Comparison of ENCODE assay signal across 26 cellular contexts in the genomic region with DNA sequence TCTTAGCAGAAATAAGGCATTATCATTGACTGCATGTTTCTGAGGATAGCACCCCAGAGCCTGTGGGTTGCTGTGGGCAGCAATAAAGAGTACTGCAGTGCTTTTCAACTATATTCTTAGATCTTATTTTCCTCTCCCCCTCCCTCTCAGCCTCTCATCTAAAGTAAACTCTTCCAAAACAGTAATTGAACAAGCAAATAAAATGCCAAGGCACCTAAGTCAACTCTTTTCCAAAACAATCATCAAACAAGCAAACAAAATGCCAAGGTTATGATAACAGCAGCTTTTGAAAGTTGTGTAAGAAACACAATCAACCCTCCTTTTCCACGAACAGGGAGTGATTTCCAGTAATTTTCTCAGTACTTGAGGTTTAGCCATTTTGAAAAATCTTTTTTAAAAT.
"Had no signal": no experiment of that assay in that cellular context is flagged by ENCODE, and none has a peak within 500 bp of the region (broad histone marks: within the 10 kb centered on the region; RNA-seq: fewer than 3 reads in every experiment).

No MANE protein-coding gene starts in this region.

- H3K27ac Mint-ChIP-seq: activated CD4-positive, alpha-beta T cell treated with anti-CD3 and anti-CD28 coated beads, Interleukin-2, amount 10 ng/mL, durations not matched to agents 24 days and 14 days; activated CD8-positive, alpha-beta memory T cell treated with anti-CD3 and anti-CD28 coated beads, Interleukin-2, amount 10 ng/mL, durations not matched to agents 7 days and 5 days; activated naive CD4-positive, alpha-beta T cell treated with anti-CD3 and anti-CD28 coated beads, Interleukin-2, amount 50 U/mL, for 24 hours; activated naive CD8-positive, alpha-beta T cell treated with anti-CD3 and anti-CD28 coated beads, Interleukin-2, amount 50 U/mL, for 24 hours; activated T-cell treated with anti-CD3 and anti-CD28 coated beads, Interleukin-2, amount 50 U/mL, for 24 hours; activated T-helper 1 cell treated with anti-CD3 and anti-CD28 coated beads, Interleukin-12 subunit alpha, Interleukin-12 subunit beta, Interleukin-2, Interleukin-4 antibody, amounts not matched to agents 30 ng/mL and 10 ng/mL and 1 ng/mL, durations not matched to agents 14 hours and 24 hours and 36 hours; brain; T-helper 1 cell treated with Interleukin-12 subunit alpha and Interleukin-12 subunit beta and Interleukin-4 antibody, amounts not matched to agents 30 μg/mL and 1 μg/mL, for 36 hours; WTC11 had no signal

- H3K27me3 Mint-ChIP-seq: activated CD4-positive, alpha-beta T cell treated with anti-CD3 and anti-CD28 coated beads, Interleukin-2, amount 10 ng/mL, durations not matched to agents 24 days and 14 days; activated CD8-positive, alpha-beta memory T cell treated with anti-CD3 and anti-CD28 coated beads, Interleukin-2, amount 10 ng/mL, durations not matched to agents 7 days and 5 days; activated naive CD4-positive, alpha-beta T cell treated with anti-CD3 and anti-CD28 coated beads, Interleukin-2, amount 50 U/mL, for 24 hours; activated naive CD8-positive, alpha-beta T cell treated with anti-CD3 and anti-CD28 coated beads, Interleukin-2, amount 50 U/mL, for 24 hours; activated T-cell treated with anti-CD3 and anti-CD28 coated beads, Interleukin-2, amount 50 U/mL, for 24 hours; brain had no signal

- H3K4me1 ChIP-seq: ascending aorta had no signal

- H3K36me3 ChIP-seq: ascending aorta had no signal

- ATAC-seq: activated CD8-positive, alpha-beta memory T cell treated with anti-CD3 and anti-CD28 coated beads, Interleukin-2, amount 10 ng/mL, durations not matched to agents 7 days and 5 days; activated naive CD8-positive, alpha-beta T cell treated with anti-CD3 and anti-CD28 coated beads, Interleukin-2, amount 50 U/mL, for 24 hours; PC-3; WTC11 had no signal

- H3K4me3 ChIP-seq: ascending aorta had no signal

- H3K27ac ChIP-seq: ascending aorta had no signal

- H3K4me1 Mint-ChIP-seq: activated CD4-positive, alpha-beta T cell treated with anti-CD3 and anti-CD28 coated beads, Interleukin-2, amount 10 ng/mL, durations not matched to agents 24 days and 14 days; activated CD8-positive, alpha-beta memory T cell treated with anti-CD3 and anti-CD28 coated beads, Interleukin-2, amount 10 ng/mL, durations not matched to agents 7 days and 5 days; activated naive CD4-positive, alpha-beta T cell treated with anti-CD3 and anti-CD28 coated beads, Interleukin-2, amount 50 U/mL, for 24 hours; activated naive CD8-positive, alpha-beta T cell treated with anti-CD3 and anti-CD28 coated beads, Interleukin-2, amount 50 U/mL, for 24 hours; brain; WTC11 had no signal

- H3K4me3 Mint-ChIP-seq: activated CD4-positive, alpha-beta T cell treated with anti-CD3 and anti-CD28 coated beads, Interleukin-2, amount 10 ng/mL, durations not matched to agents 24 days and 14 days; activated CD8-positive, alpha-beta memory T cell treated with anti-CD3 and anti-CD28 coated beads, Interleukin-2, amount 10 ng/mL, durations not matched to agents 7 days and 5 days; activated naive CD4-positive, alpha-beta T cell treated with anti-CD3 and anti-CD28 coated beads, Interleukin-2, amount 50 U/mL, for 24 hours; activated naive CD8-positive, alpha-beta T cell treated with anti-CD3 and anti-CD28 coated beads, Interleukin-2, amount 50 U/mL, for 24 hours; activated T-cell treated with anti-CD3 and anti-CD28 coated beads, Interleukin-2, amount 50 U/mL, for 24 hours; activated T-helper 1 cell treated with anti-CD3 and anti-CD28 coated beads, Interleukin-12 subunit alpha, Interleukin-12 subunit beta, Interleukin-2, Interleukin-4 antibody, amounts not matched to agents 30 ng/mL and 10 ng/mL and 1 ng/mL, durations not matched to agents 14 hours and 24 hours and 36 hours; brain; T-helper 1 cell treated with Interleukin-12 subunit alpha and Interleukin-12 subunit beta and Interleukin-4 antibody, amounts not matched to agents 30 μg/mL and 1 μg/mL, for 36 hours; WTC11 had no signal

- DNase-seq: activated CD4-positive, alpha-beta T cell treated with anti-CD3 and anti-CD28 coated beads, Interleukin-2, amount 10 ng/mL, durations not matched to agents 24 days and 14 days; activated CD4-positive, alpha-beta T cell treated with anti-CD3 and anti-CD28 coated beads, Interleukin-2, amount 50 U/mL, for 48 hours; activated CD4-positive, CD25-positive, alpha-beta regulatory T cell treated with anti-CD3 and anti-CD28 coated beads, Interleukin-2, amount 50 U/mL, for 72 hours; activated CD8-positive, alpha-beta memory T cell treated with anti-CD3 and anti-CD28 coated beads, Interleukin-2, amount 10 ng/mL, durations not matched to agents 7 days and 5 days; activated effector memory CD4-positive, alpha-beta T cell treated with Interleukin-2 at 50 U/mL for 16 hours; activated naive CD4-positive, alpha-beta T cell; activated naive CD8-positive, alpha-beta T cell treated with anti-CD3 and anti-CD28 coated beads, Interleukin-2, amount 50 U/mL, for 24 hours; activated T-cell treated with anti-CD3 and anti-CD28 coated beads, Interleukin-2, amount 50 U/mL, for 24 hours; amniotic stem cell; Kasumi-1; KBM-7; NCI-H1105 treated with DMSO at 0.1 percent for 48 hours; NCI-H1436 treated with DMSO at 0.1 percent for 48 hours; NCI-H187; NCI-H2081 treated with DMSO at 0.1 percent for 48 hours; NCI-H446; NCI-H524; PC-3; SHP77 treated with DMSO at 0.1 percent for 48 hours; T-helper 9 cell had no signal

- H3K27me3 ChIP-seq: ascending aorta had no signal

- H3K36me3 Mint-ChIP-seq: activated CD8-positive, alpha-beta memory T cell treated with anti-CD3 and anti-CD28 coated beads, Interleukin-2, amount 10 ng/mL, durations not matched to agents 7 days and 5 days; activated naive CD4-positive, alpha-beta T cell treated with anti-CD3 and anti-CD28 coated beads, Interleukin-2, amount 50 U/mL, for 24 hours; brain had no signal
